1 cellular context compared by ENCODE assay signal in the genomic region with DNA sequence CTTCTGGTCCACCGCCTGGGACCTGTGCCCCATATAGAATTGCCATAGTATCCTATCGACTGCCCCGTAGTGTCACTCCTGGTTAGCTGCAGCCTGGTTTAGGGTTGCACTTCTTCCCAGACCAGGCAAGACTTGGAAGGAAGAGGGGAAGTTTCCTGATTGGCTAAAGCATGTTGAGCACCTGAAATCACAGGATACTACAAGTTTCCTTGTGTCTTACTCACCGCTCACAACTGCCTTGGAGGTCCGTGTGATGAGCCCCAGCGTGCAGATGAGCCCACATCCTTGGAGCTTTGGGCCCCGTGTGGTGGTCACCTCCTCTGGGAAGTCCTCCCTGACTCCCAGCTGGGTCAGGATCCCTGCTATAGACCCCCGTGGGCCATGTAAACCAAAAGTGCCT.
TF ChIP-seq lines count a peak whose summit lies in the region.

No MANE protein-coding gene starts in this region.

TF ChIP-seq in HepG2, 621 proteins besides CTCF, POLR2A, EP300 and RAD21:
- 0 out of 2 replicates have a peak, but pooled peaks have one; percentile 31 for TF ChIP-seq ZNF543 (CRISPR knock-in tag; IDR thresholded peaks at IDR 0.05)
- TF ChIP-seq ZNF546 (CRISPR knock-in tag; conservative IDR thresholded peaks at IDR 0.05) = no peak
- TF ChIP-seq, protein P1, sequence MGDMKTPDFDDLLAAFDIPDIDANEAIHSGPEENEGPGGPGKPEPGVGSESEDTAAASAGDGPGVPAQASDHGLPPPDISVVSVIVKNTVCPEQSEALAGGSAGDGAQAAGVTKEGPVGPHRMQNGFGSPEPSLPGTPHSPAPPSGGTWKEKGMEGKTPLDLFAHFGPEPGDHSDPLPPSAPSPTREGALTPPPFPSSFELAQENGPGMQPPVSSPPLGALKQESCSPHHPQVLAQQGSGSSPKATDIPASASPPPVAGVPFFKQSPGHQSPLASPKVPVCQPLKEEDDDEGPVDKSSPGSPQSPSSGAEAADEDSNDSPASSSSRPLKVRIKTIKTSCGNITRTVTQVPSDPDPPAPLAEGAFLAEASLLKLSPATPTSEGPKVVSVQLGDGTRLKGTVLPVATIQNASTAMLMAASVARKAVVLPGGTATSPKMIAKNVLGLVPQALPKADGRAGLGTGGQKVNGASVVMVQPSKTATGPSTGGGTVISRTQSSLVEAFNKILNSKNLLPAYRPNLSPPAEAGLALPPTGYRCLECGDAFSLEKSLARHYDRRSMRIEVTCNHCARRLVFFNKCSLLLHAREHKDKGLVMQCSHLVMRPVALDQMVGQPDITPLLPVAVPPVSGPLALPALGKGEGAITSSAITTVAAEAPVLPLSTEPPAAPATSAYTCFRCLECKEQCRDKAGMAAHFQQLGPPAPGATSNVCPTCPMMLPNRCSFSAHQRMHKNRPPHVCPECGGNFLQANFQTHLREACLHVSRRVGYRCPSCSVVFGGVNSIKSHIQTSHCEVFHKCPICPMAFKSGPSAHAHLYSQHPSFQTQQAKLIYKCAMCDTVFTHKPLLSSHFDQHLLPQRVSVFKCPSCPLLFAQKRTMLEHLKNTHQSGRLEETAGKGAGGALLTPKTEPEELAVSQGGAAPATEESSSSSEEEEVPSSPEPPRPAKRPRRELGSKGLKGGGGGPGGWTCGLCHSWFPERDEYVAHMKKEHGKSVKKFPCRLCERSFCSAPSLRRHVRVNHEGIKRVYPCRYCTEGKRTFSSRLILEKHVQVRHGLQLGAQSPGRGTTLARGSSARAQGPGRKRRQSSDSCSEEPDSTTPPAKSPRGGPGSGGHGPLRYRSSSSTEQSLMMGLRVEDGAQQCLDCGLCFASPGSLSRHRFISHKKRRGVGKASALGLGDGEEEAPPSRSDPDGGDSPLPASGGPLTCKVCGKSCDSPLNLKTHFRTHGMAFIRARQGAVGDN (CRISPR knock-in tag; IDR thresholded peaks at IDR 0.05) = peak; percentile 38
